In genomic region chr20:8454137-8454712, GRCh38 we compare ENCODE assay signal across 8 cellular contexts.
DNase-seq lines count a peak whose midpoint lies in the region; ATAC-seq and TF ChIP-seq lines count a peak whose summit lies in the region.

No MANE protein-coding gene starts in this region.

- H3K79me2 ChIP-seq in GM23248 (ENCODE audit: insufficient read depth), result no peaks in the 10 kb centered on the region

- H3K36me3 ChIP-seq in GM23248 (ENCODE audit: low read depth), result no peaks in the 10 kb centered on the region
- no peaks in the 10 kb centered on the region for H3K36me3 ChIP-seq in neutrophil
- H3K36me3 ChIP-seq in thyroid gland, result no peaks in the 10 kb centered on the region
- no peaks in the 10 kb centered on the region for H3K36me3 ChIP-seq in gastrocnemius medialis

- in situ Hi-C loops in GM23248 (cut with MboI) (no loop called here), gastrocnemius medialis (cut with MboI; ENCODE audit: low sequenced_read_pairs in 4 of 4) (no loop called here)

- no peak overlapping the region; the same call in 1 of the 2 replicates for H3K9ac ChIP-seq in GM23248

- no peak for ATAC-seq in gastrocnemius medialis

- peak overlapping the region; percentile 24 for H3K4me2 ChIP-seq in GM23248 (ENCODE audit: unreplicated experiment)

- H2AFZ ChIP-seq in GM23248, result no peak overlapping the region

- intact Hi-C loops in thyroid gland (cut with DNase I), result no loop called here
- intact Hi-C loops in gastrocnemius medialis (cut with DNase I; ENCODE audit: low total_unique reads), result no loop called here

- TF ChIP-seq POLR2A in thyroid gland (IDR thresholded peaks at IDR 0.05) (no peak), gastrocnemius medialis (IDR thresholded peaks at IDR 0.05) (no peak)

- no peaks in the 10 kb centered on the region for H3K27me3 ChIP-seq in GM23248 (replicated peaks; ENCODE audit: insufficient read depth)
- H3K27me3 ChIP-seq in neutrophil, result no peaks in the 10 kb centered on the region
- H3K27me3 ChIP-seq in thyroid gland, result no peaks in the 10 kb centered on the region
- H3K27me3 ChIP-seq in gastrocnemius medialis, result no peaks in the 10 kb centered on the region

- peaks cover 3% of the 10 kb centered on the region; the same call in 1 of the 2 replicates for H3F3A ChIP-seq in GM23248 (ENCODE audit: insufficient read depth)

- H3K4me1 ChIP-seq in GM23248 (ENCODE audit: insufficient read depth) (peaks cover 9% of the 10 kb centered on the region), neutrophil (ENCODE audit: control insufficient read depth in 1 of 2, insufficient read depth in 1 of 2, low read depth in 1 of 2, low read length in 1 of 2) (peaks cover 22 to 33% of the 10 kb centered on the region in 2 experiments), thyroid gland (no peaks in the 10 kb centered on the region), gastrocnemius medialis (peaks cover 0 to 13% of the 10 kb centered on the region in 2 donors)

- H3K4me3 ChIP-seq in GM23248 (no peak overlapping the region), neutrophil (ENCODE audit: low read depth in 1 of 2, low read length in 1 of 2) (no peak overlapping the region), thyroid gland (replicated peaks in 1 of 3) (no peak overlapping the region), gastrocnemius medialis (no peak overlapping the region)

- H3K9me3 ChIP-seq in GM23248 (ENCODE audit: low read depth) (no peaks in the 10 kb centered on the region), neutrophil (no peaks in the 10 kb centered on the region), thyroid gland (no peaks in the 10 kb centered on the region), gastrocnemius medialis (no peaks in the 10 kb centered on the region)

- no peaks in the 10 kb centered on the region for H4K20me1 ChIP-seq in GM23248 (ENCODE audit: insufficient read depth)

- WGBS in GM23248 (ENCODE audit: low coverage in 1 of 2, low lambda C conversion rate in 2 of 2, missing lambda C conversion rate in 2 of 2), 2 experiments, result 7 to 13% methylated on average over 6 of the region's 6 CpGs
- 72 to 79% methylated on average over 6 of the region's 6 CpGs for WGBS in thyroid gland, 2 donors

- H3K9me2 ChIP-seq in GM23248 (ENCODE audit: insufficient read depth), result no peaks in the 10 kb centered on the region

- peak; percentile 14 for TF ChIP-seq CTCF in neutrophil (IDR thresholded peaks at IDR 0.05)
- TF ChIP-seq CTCF in thyroid gland (IDR thresholded peaks at IDR 0.05), result peak in 2 of 6 experiments; percentile 10 to 13
- TF ChIP-seq CTCF in gastrocnemius medialis (IDR thresholded peaks at IDR 0.05 in 4 of 5, conservative IDR thresholded peaks at IDR 0.05 in 1 of 5), result no peak

- peak; percentile 15 for DNase-seq in NCI-H345 (lab: John Stamatoyannopoulos, UW)
- DNase-seq in NCI-H345 treated with DMSO at 0.1 percent for 48 hours (lab: John Stamatoyannopoulos, UW; ENCODE audit: unreplicated experiment), result no peak
- peak; percentile 97 for DNase-seq in GM23248
- DNase-seq in NCI-H748 treated with DMSO at 0.1 percent for 48 hours (lab: John Stamatoyannopoulos, UW), result peak; percentile 47
- DNase-seq in brain pericyte (ENCODE audit: low read depth, low spot score), result peak; percentile 46
- no peak for DNase-seq in thyroid gland
- DNase-seq in gastrocnemius medialis, result no peak

- peak overlapping the region; percentile 67; the same call in 1 of the 2 replicates for H3K27ac ChIP-seq in GM23248
- H3K27ac ChIP-seq in neutrophil, result peak overlapping the region; percentile 24
- no peak overlapping the region for H3K27ac ChIP-seq in thyroid gland
- H3K27ac ChIP-seq in gastrocnemius medialis, result no peak overlapping the region

Comparison
In these comparisons a context has a peak if more than half of its experiments do, and no peak if none do; other contexts are left out.
1. DNase-seq: peak in NCI-H345 (single experiment), GM23248 (single experiment), NCI-H748 treated with DMSO at 0.1 percent for 48 hours (single experiment) and brain pericyte (single experiment); none in NCI-H345 treated with DMSO at 0.1 percent for 48 hours (single experiment), thyroid gland (0 of 2) and gastrocnemius medialis (0 of 2).
2. H3K27ac ChIP-seq: peak in GM23248 (single experiment) and neutrophil (single experiment); none in thyroid gland (0 of 3) and gastrocnemius medialis (0 of 4).